12 cellular contexts compared by ENCODE assay signal in the genomic region with DNA sequence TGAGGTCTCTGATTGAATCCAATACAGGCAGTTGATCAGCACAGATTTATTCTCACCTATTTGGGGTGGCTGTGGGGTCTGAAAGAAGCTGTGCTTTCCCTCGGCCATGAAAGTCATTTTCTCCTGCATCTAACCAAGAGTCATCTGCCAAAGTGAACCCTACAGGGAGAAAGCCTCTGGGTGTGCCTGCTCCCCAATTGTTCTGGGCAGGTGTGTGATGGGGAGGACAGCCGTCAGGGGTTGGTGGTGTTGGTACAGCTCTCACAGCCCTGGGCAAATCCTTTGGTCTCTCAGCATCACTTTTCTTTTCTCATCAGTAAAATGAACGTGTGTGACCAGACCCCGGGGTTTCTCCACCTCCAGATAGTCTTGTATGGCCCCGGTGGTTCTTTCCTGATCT. TPM values are rescaled to one million over a fixed set of nuclear protein-coding genes. Genes with fewer than 3 reads are reported as not detected.
A peak's percentile ranks its signal among the peaks of the same experiment; 100 is the strongest.
DNase-seq lines count a peak whose midpoint lies in the region; ATAC-seq and TF ChIP-seq lines count a peak whose summit lies in the region.
"Had no signal": no experiment of that assay in that cellular context is flagged by ENCODE, and none has a peak within 500 bp of the region (broad histone marks: within the 10 kb centered on the region; RNA-seq: fewer than 3 reads in every experiment).

No MANE protein-coding gene starts in this region.

- TF ChIP-seq CTCF in tibial artery (IDR thresholded peaks at IDR 0.05), result no peak

- H3K36me3 Mint-ChIP-seq in activated T-cell treated with anti-CD3 and anti-CD28 coated beads, Interleukin-2, amount 50 U/mL, for 4 hours (ENCODE audit: insufficient read depth), result peaks cover 3% of the 10 kb centered on the region
- H3K36me3 Mint-ChIP-seq in activated T-helper 2 cell treated with anti-CD3 and anti-CD28 coated beads, Interferon-gamma antibody, Interleukin-2, Interleukin-4, amounts not matched to agents 10 μg/mL and 5 μg/mL and 100 μg/mL, durations not matched to agents 14 hours and 24 hours and 36 hours (ENCODE audit: low read depth), result peaks cover 25% of the 10 kb centered on the region

- H3K27ac Mint-ChIP-seq in activated T-helper 2 cell treated with anti-CD3 and anti-CD28 coated beads, Interferon-gamma antibody, Interleukin-2, Interleukin-4, amounts not matched to agents 10 μg/mL and 5 μg/mL and 100 μg/mL, durations not matched to agents 14 hours and 24 hours and 36 hours, result no peak overlapping the region

- H3K27ac ChIP-seq in muscle layer of colon (ENCODE audit: low read depth, low read length) (peak overlapping the region; percentile 1), tibial artery (peak overlapping the region; percentile 90 to 96)

- H3K4me3 ChIP-seq in muscle layer of colon (ENCODE audit: low read depth in 1 of 2, low read length in 2 of 2), result no peak overlapping the region
- H3K4me3 ChIP-seq in tibial artery, result peak overlapping the region in 1 of 2 donors; percentile 84
- H3K4me3 ChIP-seq: testis had no signal

- peak overlapping the region; percentile 87 for H3K4me3 Mint-ChIP-seq in activated T-cell treated with anti-CD3 and anti-CD28 coated beads, Interleukin-2, amount 50 U/mL, for 4 hours
- peak overlapping the region; percentile 17 for H3K4me3 Mint-ChIP-seq in activated T-helper 2 cell treated with anti-CD3 and anti-CD28 coated beads, Interferon-gamma antibody, Interleukin-2, Interleukin-4, amounts not matched to agents 10 μg/mL and 5 μg/mL and 100 μg/mL, durations not matched to agents 14 hours and 24 hours and 36 hours (ENCODE audit: low read depth)

- H3K27me3 Mint-ChIP-seq in activated T-cell treated with anti-CD3 and anti-CD28 coated beads, Interleukin-2, amount 50 U/mL, for 4 hours (ENCODE audit: low read depth), result no peaks in the 10 kb centered on the region
- no peaks in the 10 kb centered on the region for H3K27me3 Mint-ChIP-seq in activated T-helper 2 cell treated with anti-CD3 and anti-CD28 coated beads, Interferon-gamma antibody, Interleukin-2, Interleukin-4, amounts not matched to agents 10 μg/mL and 5 μg/mL and 100 μg/mL, durations not matched to agents 14 hours and 24 hours and 36 hours (ENCODE audit: low read depth)

- H3K36me3 ChIP-seq in muscle layer of colon (ENCODE audit: insufficient read depth, low read length) (no peaks in the 10 kb centered on the region), tibial artery (no peaks in the 10 kb centered on the region)
- H3K36me3 ChIP-seq: pancreas had no signal

- H3K27me3 ChIP-seq in muscle layer of colon (ENCODE audit: control insufficient read depth in 1 of 2, insufficient read depth in 2 of 2, low read length in 2 of 2), result no peaks in the 10 kb centered on the region
- no peaks in the 10 kb centered on the region for H3K27me3 ChIP-seq in tibial artery
- H3K27me3 ChIP-seq: pancreas, testis had no signal

- H3K4me1 Mint-ChIP-seq in activated T-cell treated with anti-CD3 and anti-CD28 coated beads, Interleukin-2, amount 50 U/mL, for 4 hours (ENCODE audit: low read depth), result peaks cover 51% of the 10 kb centered on the region
- H3K4me1 Mint-ChIP-seq in activated T-helper 2 cell treated with anti-CD3 and anti-CD28 coated beads, Interferon-gamma antibody, Interleukin-2, Interleukin-4, amounts not matched to agents 10 μg/mL and 5 μg/mL and 100 μg/mL, durations not matched to agents 14 hours and 24 hours and 36 hours (ENCODE audit: low read depth), result peaks cover 23% of the 10 kb centered on the region

- ATAC-seq in activated T-cell treated with anti-CD3 and anti-CD28 coated beads, Interleukin-2, amount 50 U/mL, for 4 hours, result no peak
- ATAC-seq in GM18867 (IDR thresholded peaks at IDR 0.05; ENCODE audit: unreplicated experiment), result no peak

- H3K4me1 ChIP-seq in muscle layer of colon (ENCODE audit: insufficient read depth, low read length) (peaks cover 53% of the 10 kb centered on the region), tibial artery (peaks cover 0 to 66% (median 48%) of the 10 kb centered on the region in 4 donors)

- intact Hi-C loops in activated T-helper 2 cell treated with anti-CD3 and anti-CD28 coated beads, Interferon-gamma antibody, Interleukin-2, Interleukin-4, amounts not matched to agents 10 μg/mL and 5 μg/mL and 100 μg/mL, durations not matched to agents 14 hours and 24 hours and 36 hours (cut with micrococcal nuclease), result loop anchor here (10.0 kb wide), 1 partner anchor 586 kb away; no protein-coding TSS in a partner anchor
- intact Hi-C loops in tibial artery (cut with DNase I; ENCODE audit: low total_unique reads), result no loop called here

- DNase-seq in activated T-cell treated with anti-CD3 and anti-CD28 coated beads, Interleukin-2, amount 50 U/mL, for 4 hours, result no peak
- no peak for DNase-seq in activated T-cell treated with anti-CD3 and anti-CD28 coated beads for 4 hours
- DNase-seq in activated T-helper 2 cell treated with anti-CD3 and anti-CD28 coated beads, Interferon-gamma antibody, Interleukin-2, Interleukin-4, amounts not matched to agents 10 μg/mL and 5 μg/mL and 100 μg/mL, durations not matched to agents 14 hours and 24 hours and 36 hours (ENCODE audit: low spot score), result no peak
- DNase-seq in tibial artery, result peak in 1 of 2 donors; percentile 35
- no peak for DNase-seq in stimulated activated CD4-positive, alpha-beta T cell treated with anti-CD3 and anti-CD28 coated beads, Interleukin-4, amount 100 ng/mL, for 4 hours
- no peak for DNase-seq in A172 (ENCODE audit: low spot score)
- DNase-seq: kidney, NCI-H2171 treated with DMSO at 0.1 percent for 48 hours had no signal

- H3K9me3 Mint-ChIP-seq in activated T-cell treated with anti-CD3 and anti-CD28 coated beads, Interleukin-2, amount 50 U/mL, for 4 hours, result peaks cover 4% of the 10 kb centered on the region
- peaks cover 8% of the 10 kb centered on the region for H3K9me3 Mint-ChIP-seq in activated T-helper 2 cell treated with anti-CD3 and anti-CD28 coated beads, Interferon-gamma antibody, Interleukin-2, Interleukin-4, amounts not matched to agents 10 μg/mL and 5 μg/mL and 100 μg/mL, durations not matched to agents 14 hours and 24 hours and 36 hours

- H3K9me3 ChIP-seq in muscle layer of colon (ENCODE audit: low read length), result no peaks in the 10 kb centered on the region
- H3K9me3 ChIP-seq in tibial artery, result no peaks in the 10 kb centered on the region
- H3K9me3 ChIP-seq: pancreas, testis had no signal

- H3K9ac ChIP-seq in muscle layer of colon (ENCODE audit: low read length), result no peak overlapping the region

RNA-seq across cellular contexts. Expression of a gene that starts 2.5 kb away (rescaled TPM):
- total RNA-seq in activated T-cell treated with anti-CD3 and anti-CD28 coated beads, Interleukin-2, amount 50 U/mL, for 4 hours, result 10 to 100 TPM; 19.2 to 20.8 (median 20.8) TPM
- total RNA-seq in activated T-helper 2 cell treated with anti-CD3 and anti-CD28 coated beads, Interferon-gamma antibody, Interleukin-2, Interleukin-4, amounts not matched to agents 10 μg/mL and 5 μg/mL and 100 μg/mL, durations not matched to agents 14 hours and 24 hours and 36 hours, result 24.6 and 24.8 TPM in 2 replicates
- 17.5 and 22.2 TPM in 2 replicates for total RNA-seq in A172 (2014; rRNA removed; shearing (Covaris generic))
